In the genomic region with DNA sequence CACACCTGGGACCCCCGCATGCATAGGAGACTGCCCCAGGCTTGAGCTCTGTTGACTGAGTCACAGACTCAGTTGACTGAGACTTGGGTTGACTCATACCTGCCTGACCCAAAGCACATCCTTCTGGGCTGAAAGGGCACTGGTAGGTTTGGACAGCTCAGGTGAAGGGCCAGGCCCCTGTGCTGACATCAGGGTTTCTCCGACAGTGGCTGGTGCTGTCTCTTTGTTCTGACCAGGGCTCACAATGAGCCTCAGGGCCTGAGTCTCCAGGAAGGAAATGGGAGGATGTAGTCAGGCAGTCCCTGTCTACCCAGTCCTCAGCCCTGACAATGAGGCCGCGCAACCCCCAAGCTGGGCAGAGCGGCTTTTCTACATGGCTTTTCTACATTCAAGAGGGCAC, we compare ENCODE assay signal across 1 cellular context.
TF ChIP-seq lines count a peak whose summit lies in the region.

No MANE protein-coding gene starts in this region.

TF ChIP-seq in IMR-90, 13 proteins besides CTCF, POLR2A, EP300 and RAD21:
- TF ChIP-seq BHLHE40 (IDR thresholded peaks at IDR 0.05; ENCODE audit: low read depth, low read length) (no peak), MAZ (IDR thresholded peaks at IDR 0.05; ENCODE audit: borderline replicate concordance, low read depth, low read length) (no peak), NFE2L2 (IDR thresholded peaks at IDR 0.05; ENCODE audit: low read depth, low read length) (no peak), CEBPB (IDR thresholded peaks at IDR 0.05; ENCODE audit: low read depth, low read length) (no peak), CHD1 (IDR thresholded peaks at IDR 0.05; ENCODE audit: low read depth, low read length) (no peak), MXI1 (IDR thresholded peaks at IDR 0.05; ENCODE audit: borderline replicate concordance, low read depth, low read length) (no peak), SMC3 (IDR thresholded peaks at IDR 0.05; ENCODE audit: low read depth, low read length) (no peak), RCOR1 (IDR thresholded peaks at IDR 0.05; ENCODE audit: insufficient replicate concordance, low read length) (no peak), RFX5 (IDR thresholded peaks at IDR 0.05; ENCODE audit: low read depth, low read length) (no peak), FOS (IDR thresholded peaks at IDR 0.05; ENCODE audit: low read depth, low read length) (no peak), MAFK (IDR thresholded peaks at IDR 0.05; ENCODE audit: low read depth, low read length) (no peak)
- TF ChIP-seq, protein P1, sequence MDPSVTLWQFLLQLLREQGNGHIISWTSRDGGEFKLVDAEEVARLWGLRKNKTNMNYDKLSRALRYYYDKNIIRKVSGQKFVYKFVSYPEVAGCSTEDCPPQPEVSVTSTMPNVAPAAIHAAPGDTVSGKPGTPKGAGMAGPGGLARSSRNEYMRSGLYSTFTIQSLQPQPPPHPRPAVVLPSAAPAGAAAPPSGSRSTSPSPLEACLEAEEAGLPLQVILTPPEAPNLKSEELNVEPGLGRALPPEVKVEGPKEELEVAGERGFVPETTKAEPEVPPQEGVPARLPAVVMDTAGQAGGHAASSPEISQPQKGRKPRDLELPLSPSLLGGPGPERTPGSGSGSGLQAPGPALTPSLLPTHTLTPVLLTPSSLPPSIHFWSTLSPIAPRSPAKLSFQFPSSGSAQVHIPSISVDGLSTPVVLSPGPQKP (IDR thresholded peaks at IDR 0.05; ENCODE audit: borderline replicate concordance, low read depth, low read length), result no peak
- TF ChIP-seq, protein P2, sequence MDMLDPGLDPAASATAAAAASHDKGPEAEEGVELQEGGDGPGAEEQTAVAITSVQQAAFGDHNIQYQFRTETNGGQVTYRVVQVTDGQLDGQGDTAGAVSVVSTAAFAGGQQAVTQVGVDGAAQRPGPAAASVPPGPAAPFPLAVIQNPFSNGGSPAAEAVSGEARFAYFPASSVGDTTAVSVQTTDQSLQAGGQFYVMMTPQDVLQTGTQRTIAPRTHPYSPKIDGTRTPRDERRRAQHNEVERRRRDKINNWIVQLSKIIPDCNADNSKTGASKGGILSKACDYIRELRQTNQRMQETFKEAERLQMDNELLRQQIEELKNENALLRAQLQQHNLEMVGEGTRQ (IDR thresholded peaks at IDR 0.05; ENCODE audit: low read depth, low read length), result no peak
